In the genomic region with DNA sequence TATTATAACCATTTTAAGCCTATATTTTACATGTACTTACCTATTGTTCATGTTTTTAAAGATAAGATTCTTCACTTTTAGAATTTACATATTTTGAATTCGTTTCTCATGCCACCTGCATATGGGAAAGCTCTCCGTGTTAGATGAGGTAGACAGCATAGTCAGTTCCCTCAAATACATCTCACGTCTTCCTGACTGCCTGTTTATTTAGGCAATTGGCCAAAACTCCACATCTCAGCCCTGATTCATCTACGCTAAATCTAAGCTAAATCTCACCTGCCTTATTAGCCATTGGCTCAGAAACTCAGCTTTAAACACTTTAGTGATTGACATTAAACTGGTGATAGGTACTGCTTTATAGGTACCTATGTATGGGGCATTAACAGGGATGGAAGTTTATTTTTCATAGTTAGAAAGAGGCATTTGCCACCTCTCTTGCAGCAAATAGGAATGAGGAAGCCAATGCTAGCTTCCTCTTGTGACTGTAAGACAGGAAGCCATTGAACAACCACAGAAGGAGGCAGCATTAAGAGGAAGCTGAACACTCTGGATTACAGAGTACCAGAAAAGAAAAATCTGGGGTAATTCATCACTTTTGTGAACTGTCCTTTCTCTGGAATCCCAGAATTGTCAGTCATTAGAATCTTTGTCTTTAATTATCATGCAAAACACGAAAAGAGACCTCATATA, we compare ENCODE assay signal across 13 cellular contexts.
A peak's percentile ranks its signal among the peaks of the same experiment; 100 is the strongest.
DNase-seq lines count a peak whose midpoint lies in the region; ATAC-seq and TF ChIP-seq lines count a peak whose summit lies in the region.
"Had no signal": no experiment of that assay in that cellular context is flagged by ENCODE, and none has a peak within 500 bp of the region (broad histone marks: within the 10 kb centered on the region; RNA-seq: fewer than 3 reads in every experiment).

No MANE protein-coding gene starts in this region.

- ATAC-seq in T-helper 17 cell (peak; percentile 67), Right ventricle myocardium inferior (no peak), GM18519 (IDR thresholded peaks at IDR 0.05; ENCODE audit: low FRiP score, unreplicated experiment) (no peak)

- BruUV-seq in MCF 10A (replicated peaks; lab: Mats Ljungman, UMichigan) (no TSS peak), mammary epithelial cell (replicated peaks; lab: Mats Ljungman, UMichigan) (no TSS peak)

- no peak overlapping the region for H3K27ac ChIP-seq in mammary epithelial cell (ENCODE audit: insufficient read depth, low read depth, low read length)
- H3K27ac ChIP-seq in dorsolateral prefrontal cortex: no peak overlapping the region
- H3K27ac ChIP-seq: neutrophil, spleen had no signal

- no peak overlapping the region for H3K4me3 Mint-ChIP-seq in MCF 10A (ENCODE audit: unreplicated experiment)
- peak overlapping the region; percentile 31 for H3K4me3 Mint-ChIP-seq in T-helper 17 cell

- dilution Hi-C loops in mammary epithelial cell (cut with HindIII; ENCODE audit: low sequenced_read_pairs): no loop called here

- H3K27me3 Mint-ChIP-seq in MCF 10A (ENCODE audit: insufficient read depth, unreplicated experiment) (peaks cover 75% of the 10 kb centered on the region), T-helper 17 cell (peaks cover 4% of the 10 kb centered on the region)

- H3K9me3 ChIP-seq in mammary epithelial cell (replicated peaks; ENCODE audit: insufficient read depth, low read length): peaks cover 16% of the 10 kb centered on the region
- no peaks in the 10 kb centered on the region for H3K9me3 ChIP-seq in T-helper 17 cell (ENCODE audit: control insufficient read depth, low read length, poor library complexity, severe bottlenecking)
- H3K9me3 ChIP-seq: neutrophil, spleen had no signal

- H3K36me3 Mint-ChIP-seq in MCF 10A (ENCODE audit: insufficient read depth, unreplicated experiment) (no peaks in the 10 kb centered on the region), T-helper 17 cell (ENCODE audit: low read depth) (no peaks in the 10 kb centered on the region)

- H3K4me2 ChIP-seq in mammary epithelial cell (ENCODE audit: insufficient read depth, low read depth, low read length): no peak overlapping the region

- no peaks in the 10 kb centered on the region for H3K27me3 ChIP-seq in mammary epithelial cell (ENCODE audit: insufficient read depth, low read length)
- H3K27me3 ChIP-seq in dorsolateral prefrontal cortex: no peaks in the 10 kb centered on the region
- H3K27me3 ChIP-seq: neutrophil, spleen had no signal

- no peaks in the 10 kb centered on the region for H3K79me2 ChIP-seq in mammary epithelial cell (ENCODE audit: insufficient read depth, low read length)

- H3K27ac Mint-ChIP-seq in MCF 10A (ENCODE audit: low read depth, unreplicated experiment): no peak overlapping the region
- H3K27ac Mint-ChIP-seq in T-helper 17 cell: peak overlapping the region; percentile 16

- H3K36me3 ChIP-seq in mammary epithelial cell (ENCODE audit: insufficient read depth, low read length): no peaks in the 10 kb centered on the region
- H3K36me3 ChIP-seq: neutrophil, spleen had no signal

- H3K9me3 Mint-ChIP-seq in MCF 10A (ENCODE audit: unreplicated experiment): no peaks in the 10 kb centered on the region

- H3K4me1 Mint-ChIP-seq in MCF 10A (ENCODE audit: insufficient read depth, unreplicated experiment) (no peaks in the 10 kb centered on the region), T-helper 17 cell (peaks cover 9% of the 10 kb centered on the region)

- in situ Hi-C loops in mammary epithelial cell (cut with MboI; ENCODE audit: low sequenced_read_pairs in 2 of 2): no loop called here

- no peaks in the 10 kb centered on the region for H4K20me1 ChIP-seq in mammary epithelial cell (ENCODE audit: insufficient read depth, low read length)

- peak; percentile 40 for DNase-seq in MCF 10A (ENCODE audit: unreplicated experiment)
- no peak for DNase-seq in mammary epithelial cell
- DNase-seq in NCI-H345 treated with DMSO at 0.1 percent for 48 hours (lab: John Stamatoyannopoulos, UW; ENCODE audit: unreplicated experiment): peak; percentile 56
- DNase-seq in T-helper 17 cell: no peak
- no peak for DNase-seq in Right ventricle myocardium inferior (ENCODE audit: missing footprints)
- DNase-seq in dorsolateral prefrontal cortex: no peak
- DNase-seq in HEK293T (ENCODE audit: extremely low spot score): no peak
- DNase-seq: activated CD8-positive, alpha-beta memory T cell treated with anti-CD3 and anti-CD28 coated beads, Interleukin-2, amount 50 U/mL, for 4 hours; amniotic stem cell; head of caudate nucleus; spleen had no signal

- H2AFZ ChIP-seq in mammary epithelial cell (ENCODE audit: low read depth, low read length): no peak overlapping the region

- H3K4me1 ChIP-seq in mammary epithelial cell (ENCODE audit: insufficient read depth, low read length): no peaks in the 10 kb centered on the region

- H3K9ac ChIP-seq in mammary epithelial cell (ENCODE audit: insufficient read depth, low read length): no peak overlapping the region

- intact Hi-C loops in MCF 10A (cut with micrococcal nuclease): no loop called here
- intact Hi-C loops in mammary epithelial cell (cut with micrococcal nuclease): no loop called here
- intact Hi-C loops in Right ventricle myocardium inferior (cut with DNase I): no loop called here
- intact Hi-C loops in dorsolateral prefrontal cortex (cut with DNase I): no loop called here

- 21% methylated on average over 5 of the region's 5 CpGs for WGBS in mammary epithelial cell (ENCODE audit: low coverage, missing lambda C conversion rate)

- POLR2A ChIA-PET in MCF 10A (lab: Yijun Ruan, JAX): interaction anchor here (0.6 to 1.0 kb wide), 2 partner anchors 13 to 34 kb away, joined by 3 to 4 read pairs; no protein-coding TSS in a partner anchor
- POLR2A ChIA-PET in HEK293T (lab: Yijun Ruan, JAX): no interaction called here

- H3K4me3 ChIP-seq in mammary epithelial cell (replicated peaks in 1 of 3; ENCODE audit: insufficient read depth in 1 of 3, low read depth in 2 of 3, low read length in 3 of 3): no peak overlapping the region
- H3K4me3 ChIP-seq in dorsolateral prefrontal cortex: no peak overlapping the region
- H3K4me3 ChIP-seq: spleen had no signal

- TF ChIP-seq CTCF in MCF 10A (IDR thresholded peaks at IDR 0.05; ENCODE audit: unreplicated experiment) (no peak), mammary epithelial cell (conservative IDR thresholded peaks at IDR 0.05 in 1 of 2, IDR thresholded peaks at IDR 0.05 in 1 of 2; ENCODE audit: extremely low read depth in 1 of 2, insufficient read depth in 1 of 2, low read depth in 1 of 2, low read length in 2 of 2) (no peak), dorsolateral prefrontal cortex (IDR thresholded peaks at IDR 0.05 in 54 of 56, conservative IDR thresholded peaks at IDR 0.05 in 2 of 56; ENCODE audit: low read depth in 1 of 56, partially characterized antibody in 56 of 56) (no peak)

- CTCF ChIA-PET in MCF 10A (lab: Yijun Ruan, JAX) (interaction anchor here (1.1 kb wide), 1 partner anchor 10 kb away, joined by 4 read pairs; no protein-coding TSS in a partner anchor), mammary epithelial cell (lab: Charles Lee; ENCODE audit: low non-redundant PET) (no interaction called here), HEK293T (lab: Yijun Ruan, JAX) (no interaction called here)

TF ChIP-seq in HEK293T, 16 proteins besides CTCF, POLR2A, EP300 and RAD21:
- TF ChIP-seq HDGF (IDR thresholded peaks at IDR 0.05; ENCODE audit: borderline replicate concordance) (no peak), FOXA1 (IDR thresholded peaks at IDR 0.05) (no peak), FOXK2 (IDR thresholded peaks at IDR 0.05) (no peak), TARDBP (IDR thresholded peaks at IDR 0.05) (no peak), L3MBTL2 (conservative IDR thresholded peaks at IDR 0.05) (no peak), NFRKB (IDR thresholded peaks at IDR 0.05) (no peak), ARNT (IDR thresholded peaks at IDR 0.05) (no peak), ELF4 (IDR thresholded peaks at IDR 0.05) (no peak), BHLHE40 (IDR thresholded peaks at IDR 0.05; ENCODE audit: borderline replicate concordance) (no peak), ZNF384 (IDR thresholded peaks at IDR 0.05) (no peak), SUZ12 (IDR thresholded peaks at IDR 0.05) (no peak), LEF1 (IDR thresholded peaks at IDR 0.05; ENCODE audit: borderline replicate concordance) (no peak), FOXM1 (IDR thresholded peaks at IDR 0.05; ENCODE audit: borderline replicate concordance) (no peak)

Comparison
In these comparisons a context has a peak if more than half of its experiments do, and no peak if none do; other contexts are left out.
1. DNase-seq: peak in MCF 10A (single experiment) and NCI-H345 treated with DMSO at 0.1 percent for 48 hours (single experiment); none in mammary epithelial cell (single experiment), T-helper 17 cell (0 of 3), Right ventricle myocardium inferior (single experiment), dorsolateral prefrontal cortex (0 of 10) and HEK293T (single experiment).